Comparison of ENCODE assay signal across 1 cellular context in genomic region chr15:60479711-60480110, GRCh38.
TF ChIP-seq lines count a peak whose summit lies in the region.

No MANE protein-coding gene starts in this region.

TF ChIP-seq in SK-N-SH, 30 proteins besides CTCF, POLR2A, EP300 and RAD21 (continued from another document):
- TF ChIP-seq, protein P1, sequence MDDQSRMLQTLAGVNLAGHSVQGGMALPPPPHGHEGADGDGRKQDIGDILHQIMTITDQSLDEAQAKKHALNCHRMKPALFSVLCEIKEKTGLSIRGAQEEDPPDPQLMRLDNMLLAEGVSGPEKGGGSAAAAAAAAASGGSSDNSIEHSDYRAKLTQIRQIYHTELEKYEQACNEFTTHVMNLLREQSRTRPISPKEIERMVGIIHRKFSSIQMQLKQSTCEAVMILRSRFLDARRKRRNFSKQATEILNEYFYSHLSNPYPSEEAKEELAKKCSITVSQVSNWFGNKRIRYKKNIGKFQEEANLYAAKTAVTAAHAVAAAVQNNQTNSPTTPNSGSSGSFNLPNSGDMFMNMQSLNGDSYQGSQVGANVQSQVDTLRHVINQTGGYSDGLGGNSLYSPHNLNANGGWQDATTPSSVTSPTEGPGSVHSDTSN (IDR thresholded peaks at IDR 0.05): no peak
- TF ChIP-seq ZBTB33 (IDR thresholded peaks at IDR 0.05; ENCODE audit: borderline replicate concordance, low read depth) (no peak), JUND (IDR thresholded peaks at IDR 0.05) (no peak), SIN3A (IDR thresholded peaks at IDR 0.05; ENCODE audit: borderline replicate concordance, low read depth, low read length) (no peak), NFIC (IDR thresholded peaks at IDR 0.05; ENCODE audit: borderline replicate concordance) (no peak)
